ENCODE assay signal across 1 cellular context in the genomic region with DNA sequence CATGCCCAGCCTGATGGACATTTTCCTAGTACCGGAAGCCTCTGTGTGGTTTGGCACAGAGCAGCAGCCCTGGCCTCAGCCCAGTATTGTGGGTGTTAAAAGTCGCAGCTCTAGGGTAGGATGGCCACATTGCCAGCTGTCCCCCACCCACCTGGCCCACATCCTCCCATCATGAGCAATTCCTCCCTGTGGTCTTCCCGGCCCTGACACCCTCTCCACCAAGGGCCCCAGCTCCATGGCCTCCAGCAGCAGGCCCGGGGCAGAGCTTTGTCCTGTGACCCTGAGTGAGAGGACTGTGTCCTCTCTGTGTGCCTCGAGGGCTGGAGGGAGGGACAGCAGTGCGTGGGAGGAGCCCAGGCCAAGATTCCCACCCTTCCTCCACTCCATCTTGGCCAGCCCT.
TF ChIP-seq lines count a peak whose summit lies in the region.

No MANE protein-coding gene starts in this region.

TF ChIP-seq in H1, 55 proteins besides CTCF, POLR2A, EP300 and RAD21:
- TF ChIP-seq E2F6 (IDR thresholded peaks at IDR 0.05) (no peak), NANOG (IDR thresholded peaks at IDR 0.05; ENCODE audit: insufficient read depth, low read depth, low read length, poor library complexity, severe bottlenecking) (no peak), RXRA (IDR thresholded peaks at IDR 0.05; ENCODE audit: insufficient read depth, low read depth, low read length) (no peak), SIX5 (IDR thresholded peaks at IDR 0.05; ENCODE audit: low read depth, low read length) (no peak), KDM5A (IDR thresholded peaks at IDR 0.05; ENCODE audit: low read length) (no peak), MAFK (IDR thresholded peaks at IDR 0.05; ENCODE audit: low read depth, low read length) (no peak), BACH1 (IDR thresholded peaks at IDR 0.05; ENCODE audit: low read length) (no peak), USF2 (IDR thresholded peaks at IDR 0.05; ENCODE audit: low read length) (no peak), KDM1A (IDR thresholded peaks at IDR 0.05; ENCODE audit: borderline replicate concordance, low read length) (no peak), ASH2L (IDR thresholded peaks at IDR 0.05; ENCODE audit: low read length) (no peak), GABPA (IDR thresholded peaks at IDR 0.05; ENCODE audit: borderline replicate concordance, insufficient read depth, low read length) (no peak), JUND (IDR thresholded peaks at IDR 0.05; ENCODE audit: low read length) (no peak), CHD1 (IDR thresholded peaks at IDR 0.05; ENCODE audit: low read depth, low read length) (no peak), CHD2 (IDR thresholded peaks at IDR 0.05; ENCODE audit: low read length) (no peak), SRF (IDR thresholded peaks at IDR 0.05; ENCODE audit: low read depth, low read length) (no peak), SP4 (IDR thresholded peaks at IDR 0.05; ENCODE audit: low read length) (no peak)
